35 cellular contexts compared by ENCODE assay signal in the genomic region with DNA sequence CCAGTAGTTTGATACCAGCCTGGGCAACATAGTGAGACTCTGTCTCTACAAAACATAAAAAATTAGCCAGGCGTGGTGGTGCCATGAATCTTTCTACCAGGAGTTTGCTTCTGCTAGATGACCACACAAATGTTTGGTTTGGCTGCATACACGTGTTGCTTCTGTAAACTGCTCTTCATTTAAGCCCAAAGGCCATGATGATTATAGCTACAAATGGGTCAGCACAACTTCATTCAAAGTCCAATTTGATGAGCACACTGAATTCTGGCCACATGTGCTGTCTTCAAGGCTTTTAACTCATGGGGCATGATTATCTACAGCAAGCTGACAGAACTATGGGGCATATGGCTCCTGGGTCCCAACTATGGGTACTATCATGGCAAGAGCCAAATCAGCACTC. TPM values are rescaled to one million over a fixed set of nuclear protein-coding genes. Genes with fewer than 3 reads are reported as not detected.
"Had no signal": no experiment of that assay in that cellular context is flagged by ENCODE, and none has a peak within 500 bp of the region (broad histone marks: within the 10 kb centered on the region; RNA-seq: fewer than 3 reads in every experiment).

No MANE protein-coding gene starts in this region.

- DNase-seq: colonic mucosa; cortex of kidney; dermis blood vessel endothelial cell; dorsolateral prefrontal cortex; effector CD4-positive, alpha-beta T cell; effector CD8-positive, alpha-beta T cell; effector memory CD4-positive, alpha-beta T cell; effector memory CD8-positive, alpha-beta T cell; endodermal cell; erythroblast; esophagus squamous epithelium; foreskin fibroblast; foreskin keratinocyte; foreskin melanocyte; gastrocnemius medialis; glutamatergic neuron; head of caudate nucleus; heart left ventricle; heart right ventricle had no signal

- H3K9me3 ChIP-seq: colonic mucosa, esophagus muscularis mucosa, esophagus squamous epithelium, gastrocnemius medialis, gastroesophageal sphincter, heart left ventricle had no signal

- H3K4me1 ChIP-seq: colonic mucosa, esophagus muscularis mucosa, esophagus squamous epithelium, foreskin keratinocyte, gastrocnemius medialis, gastroesophageal sphincter, heart left ventricle, heart right ventricle had no signal

- H3K4me1 Mint-ChIP-seq: endodermal cell had no signal

- H3K27ac Mint-ChIP-seq: dendritic cell treated with granulocyte-macrophage colony-stimulating factor and Interleukin-4, amounts not matched to agents 40 ng/mL and 50 ng/mL, for 4 days; effector memory CD8-positive, alpha-beta T cell; endodermal cell had no signal

- H3K27me3 ChIP-seq: colonic mucosa, dorsolateral prefrontal cortex, esophagus muscularis mucosa, esophagus squamous epithelium, gastrocnemius medialis, gastroesophageal sphincter, heart left ventricle, heart right ventricle had no signal

- H3K27me3 Mint-ChIP-seq: dendritic cell treated with granulocyte-macrophage colony-stimulating factor and Interleukin-4, amounts not matched to agents 40 ng/mL and 50 ng/mL, for 4 days had no signal

- ATAC-seq: effector memory CD8-positive, alpha-beta T cell; esophagus mucosa; foreskin keratinocyte; gastrocnemius medialis; gastroesophageal sphincter; heart left ventricle; heart right ventricle had no signal

- H3K4me3 Mint-ChIP-seq: dendritic cell treated with granulocyte-macrophage colony-stimulating factor and Interleukin-4, amounts not matched to agents 40 ng/mL and 50 ng/mL, for 4 days; effector memory CD8-positive, alpha-beta T cell; endodermal cell had no signal

- FAIRE-seq: colon, endometrium, endothelial cell of umbilical vein, frontal cortex had no signal

- H3K4me3 ChIP-seq: colonic mucosa, coronary artery, dorsolateral prefrontal cortex, esophagus muscularis mucosa, esophagus squamous epithelium, gastrocnemius medialis, gastroesophageal sphincter, heart left ventricle, heart right ventricle had no signal

- H3K27ac ChIP-seq: colonic mucosa, coronary artery, dorsolateral prefrontal cortex, epithelial cell of prostate, esophagus muscularis mucosa, esophagus squamous epithelium, foreskin keratinocyte, gastrocnemius medialis, gastroesophageal sphincter, heart left ventricle, heart right ventricle had no signal

- H3K36me3 ChIP-seq: colonic mucosa, esophagus muscularis mucosa, esophagus squamous epithelium, gastrocnemius medialis, gastroesophageal sphincter, heart left ventricle, heart right ventricle had no signal

RNA-seq across cellular contexts. Expression of gene DCT, which starts 46.3 kb away (rescaled TPM):
- total RNA-seq: chondrocyte, dermis blood vessel endothelial cell, dermis microvascular lymphatic vessel endothelial cell, endodermal cell, endothelial cell of umbilical vein, epithelial cell of proximal tubule, esophagus mucosa, esophagus squamous epithelium, fibroblast of villous mesenchyme, foreskin keratinocyte, glomerular endothelial cell had no signal
- polyA plus RNA-seq: endothelial cell of umbilical vein, fibroblast of lung, heart left ventricle had no signal
